ENCODE assay signal across 6 cellular contexts in the genomic region with DNA sequence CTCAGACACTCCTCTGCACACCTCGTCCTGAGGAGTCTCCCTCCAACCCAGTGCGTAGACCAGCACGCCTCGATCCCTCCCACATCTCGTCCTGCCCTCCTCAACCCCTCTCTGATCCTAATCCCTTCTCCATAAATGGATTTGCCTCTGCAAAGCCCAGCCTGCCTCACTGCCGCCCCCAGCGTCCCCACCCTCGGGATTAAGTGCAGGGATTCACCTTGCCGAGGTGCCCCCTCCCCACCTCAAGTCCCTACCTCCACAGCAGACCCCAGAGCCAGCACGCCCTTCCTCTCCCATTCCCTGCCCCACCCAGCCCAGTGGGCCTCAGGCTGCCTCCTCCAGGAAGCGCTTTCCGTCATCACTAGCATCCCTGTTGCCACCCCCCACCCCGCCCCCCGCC. TPM values are rescaled to one million over a fixed set of nuclear protein-coding genes. Genes with fewer than 3 reads are reported as not detected.
DNase-seq lines count a peak whose midpoint lies in the region; ATAC-seq lines count a peak whose summit lies in the region.

No MANE protein-coding gene starts in this region.

- no peaks in the 10 kb centered on the region for H4K20me1 ChIP-seq in GM23248 (ENCODE audit: insufficient read depth)

- no peaks in the 10 kb centered on the region for H3K9me3 Mint-ChIP-seq in activated CD8-positive, alpha-beta T cell treated with anti-CD3 and anti-CD28 coated beads, Interleukin-2, amount 10 ng/mL, durations not matched to agents 7 days and 5 days (ENCODE audit: insufficient read depth)
- no peaks in the 10 kb centered on the region for H3K9me3 Mint-ChIP-seq in naive B cell

- H3K9ac ChIP-seq in GM23248: peak overlapping the region; percentile 90

- 55 to 61% methylated on average over 7 to 14 of the region's 14 CpGs for WGBS in GM23248 (ENCODE audit: low coverage in 1 of 2, low lambda C conversion rate in 2 of 2, missing lambda C conversion rate in 2 of 2), 2 experiments

- in situ Hi-C loops in GM23248 (cut with MboI): no loop called here

- no peak for ATAC-seq in activated CD8-positive, alpha-beta T cell treated with anti-CD3 and anti-CD28 coated beads, Interleukin-2, amount 10 ng/mL, durations not matched to agents 7 days and 5 days
- no peak for ATAC-seq in naive B cell (ENCODE audit: low read depth in 2 of 2)
- ATAC-seq in GM21619 (IDR thresholded peaks at IDR 0.05; ENCODE audit: unreplicated experiment): no peak

- no peaks in the 10 kb centered on the region for H3K36me3 ChIP-seq in GM23248 (ENCODE audit: low read depth)

- H3K27me3 Mint-ChIP-seq in activated CD8-positive, alpha-beta T cell treated with anti-CD3 and anti-CD28 coated beads, Interleukin-2, amount 10 ng/mL, durations not matched to agents 7 days and 5 days (ENCODE audit: low read depth): no peaks in the 10 kb centered on the region
- H3K27me3 Mint-ChIP-seq in naive B cell: no peaks in the 10 kb centered on the region

- H3K4me1 Mint-ChIP-seq in activated CD8-positive, alpha-beta T cell treated with anti-CD3 and anti-CD28 coated beads, Interleukin-2, amount 10 ng/mL, durations not matched to agents 7 days and 5 days (ENCODE audit: low read depth): peaks cover 66% of the 10 kb centered on the region
- H3K4me1 Mint-ChIP-seq in naive B cell: peaks cover 48 to 67% (median 63%) of the 10 kb centered on the region in 3 donors

- CTCF ChIA-PET in activated CD8-positive, alpha-beta T cell treated with anti-CD3 and anti-CD28 coated beads, Interleukin-2, amount 10 ng/mL, durations not matched to agents 7 days and 5 days (lab: Charles Lee): no interaction called here

- peak overlapping the region; percentile 70 for H3K27ac Mint-ChIP-seq in activated CD8-positive, alpha-beta T cell treated with anti-CD3 and anti-CD28 coated beads, Interleukin-2, amount 10 ng/mL, durations not matched to agents 7 days and 5 days
- peak overlapping the region in 5 of 6 donors; percentile 14 to 97 (median 88) for H3K27ac Mint-ChIP-seq in naive B cell

- peaks cover 81% of the 10 kb centered on the region for H3K79me2 ChIP-seq in GM23248 (ENCODE audit: insufficient read depth)

- H3K4me2 ChIP-seq in GM23248 (ENCODE audit: unreplicated experiment): peak overlapping the region; percentile 87

- H3K36me3 Mint-ChIP-seq in activated CD8-positive, alpha-beta T cell treated with anti-CD3 and anti-CD28 coated beads, Interleukin-2, amount 10 ng/mL, durations not matched to agents 7 days and 5 days (ENCODE audit: low read depth): peaks cover 5% of the 10 kb centered on the region
- H3K36me3 Mint-ChIP-seq in naive B cell: no peaks in the 10 kb centered on the region

- H3K4me1 ChIP-seq in GM23248 (ENCODE audit: insufficient read depth): peaks cover 37% of the 10 kb centered on the region

- no peaks in the 10 kb centered on the region for H3K27me3 ChIP-seq in GM23248 (replicated peaks; ENCODE audit: insufficient read depth)

- DNase-seq in GM23248: no peak
- no peak for DNase-seq in activated CD8-positive, alpha-beta T cell treated with anti-CD3 and anti-CD28 coated beads, Interleukin-2, amount 10 ng/mL, durations not matched to agents 7 days and 5 days
- DNase-seq in naive B cell: no peak
- no peak for DNase-seq in CD1c-positive myeloid dendritic cell (ENCODE audit: extremely low spot score)
- no peak for DNase-seq in activated CD4-positive, alpha-beta T cell treated with anti-CD3 and anti-CD28 coated beads for 1 hour

- H3K9me3 ChIP-seq in GM23248 (ENCODE audit: low read depth): no peaks in the 10 kb centered on the region

- POLR2A ChIA-PET in activated CD8-positive, alpha-beta T cell treated with anti-CD3 and anti-CD28 coated beads, Interleukin-2, amount 10 ng/mL, durations not matched to agents 7 days and 5 days (lab: Charles Lee): no interaction called here

- peak overlapping the region; percentile 72 for H3K27ac ChIP-seq in GM23248

- no peaks in the 10 kb centered on the region for H3K9me2 ChIP-seq in GM23248 (ENCODE audit: insufficient read depth)

- peak overlapping the region; percentile 91; the same call in 1 of the 2 replicates for H3K4me3 ChIP-seq in GM23248

- no peak overlapping the region for H2AFZ ChIP-seq in GM23248

- H3F3A ChIP-seq in GM23248 (ENCODE audit: insufficient read depth): peaks cover 9% of the 10 kb centered on the region; the same call in 1 of the 2 replicates

- peak overlapping the region; percentile 8 for H3K4me3 Mint-ChIP-seq in activated CD8-positive, alpha-beta T cell treated with anti-CD3 and anti-CD28 coated beads, Interleukin-2, amount 10 ng/mL, durations not matched to agents 7 days and 5 days
- peak overlapping the region in 5 of 8 donors; percentile 42 to 87 (median 65) for H3K4me3 Mint-ChIP-seq in naive B cell

RNA-seq across cellular contexts. Expression of gene KLF16, which starts 4.1 kb away (rescaled TPM):
- 8.9 and 11.0 TPM in 2 replicates for total RNA-seq in GM23248 (2014; rRNA removed; shearing (Covaris generic))
- 4.2 and 4.6 TPM in 2 replicates for polyA plus RNA-seq in GM23248 (2016; fragmentation: Nextera tagmentation; extraction: Ambion mirVana)
- total RNA-seq in activated CD8-positive, alpha-beta T cell treated with anti-CD3 and anti-CD28 coated beads, Interleukin-2, amount 10 ng/mL, durations not matched to agents 7 days and 5 days: 10 to 100 TPM; 26.5 to 29.8 TPM
- polyA plus RNA-seq in naive B cell (ENCODE audit: low read depth in 6 of 6): 1 to 10 TPM in 1 of 6 donors, under 1 TPM in 5; 0.43 to 1.4 (median 0.70) TPM

RNA-seq across cellular contexts. Expression of gene REXO1, which starts 11.0 kb away (rescaled TPM):
- 4.2 and 5.2 TPM in 2 replicates for total RNA-seq in GM23248 (2014; rRNA removed; shearing (Covaris generic))
- 4.2 and 4.9 TPM in 2 replicates for polyA plus RNA-seq in GM23248 (2016; fragmentation: Nextera tagmentation; extraction: Ambion mirVana)
- total RNA-seq in activated CD8-positive, alpha-beta T cell treated with anti-CD3 and anti-CD28 coated beads, Interleukin-2, amount 10 ng/mL, durations not matched to agents 7 days and 5 days: 10 to 100 TPM; 47.9 to 52.9 TPM
- 10 to 100 TPM in 1 of 6 donors, 1 to 10 TPM in 4, under 1 TPM in 1; 0.96 to 18.1 (median 5.2) TPM for polyA plus RNA-seq in naive B cell (ENCODE audit: low read depth in 6 of 6)

RNA-seq across cellular contexts. Expression of gene ABHD17A, which starts 26.0 kb away (rescaled TPM):
- total RNA-seq in GM23248 (2014; rRNA removed; shearing (Covaris generic)): 147 and 157 TPM in 2 replicates
- 37.6 and 39.4 TPM in 2 replicates for polyA plus RNA-seq in GM23248 (2016; fragmentation: Nextera tagmentation; extraction: Ambion mirVana)
- 100 to 1,000 TPM; 181 to 196 TPM for total RNA-seq in activated CD8-positive, alpha-beta T cell treated with anti-CD3 and anti-CD28 coated beads, Interleukin-2, amount 10 ng/mL, durations not matched to agents 7 days and 5 days
- polyA plus RNA-seq in naive B cell (ENCODE audit: low read depth in 6 of 6): 100 to 1,000 TPM in 1 of 6 donors, 10 to 100 TPM in 5; 59.4 to 113 (median 78.2) TPM

RNA-seq across cellular contexts. Expression of gene ADAT3, which starts 45.9 kb away (rescaled TPM):
- total RNA-seq in GM23248 (2014; rRNA removed; shearing (Covaris generic)): 0.22 and 3.2 TPM in 2 replicates
- polyA plus RNA-seq in GM23248 (2016; fragmentation: Nextera tagmentation; extraction: Ambion mirVana): 2.4 and 3.2 TPM in 2 replicates
- 10 to 100 TPM in 1 of 2 experiments, 1 to 10 TPM in 1; 9.9 to 11.0 TPM for total RNA-seq in activated CD8-positive, alpha-beta T cell treated with anti-CD3 and anti-CD28 coated beads, Interleukin-2, amount 10 ng/mL, durations not matched to agents 7 days and 5 days
- 1 to 10 TPM; 1.9 to 6.1 (median 3.6) TPM for polyA plus RNA-seq in naive B cell (ENCODE audit: low read depth in 6 of 6)

RNA-seq across cellular contexts. Expression of gene SCAMP4, which starts 45.9 kb away (rescaled TPM):
- total RNA-seq in GM23248 (2014; rRNA removed; shearing (Covaris generic)): 110 and 185 TPM in 2 replicates
- polyA plus RNA-seq in GM23248 (2016; fragmentation: Nextera tagmentation; extraction: Ambion mirVana) (73.9 and 81.9 TPM in 2 replicates), naive B cell (ENCODE audit: low read depth in 6 of 6) (10 to 100 TPM; 18.9 to 35.1 (median 25.6) TPM)
- total RNA-seq in activated CD8-positive, alpha-beta T cell treated with anti-CD3 and anti-CD28 coated beads, Interleukin-2, amount 10 ng/mL, durations not matched to agents 7 days and 5 days: 10 to 100 TPM; 29.9 to 37.2 TPM
